ENCODE assay signal across 18 cellular contexts in the genomic region with DNA sequence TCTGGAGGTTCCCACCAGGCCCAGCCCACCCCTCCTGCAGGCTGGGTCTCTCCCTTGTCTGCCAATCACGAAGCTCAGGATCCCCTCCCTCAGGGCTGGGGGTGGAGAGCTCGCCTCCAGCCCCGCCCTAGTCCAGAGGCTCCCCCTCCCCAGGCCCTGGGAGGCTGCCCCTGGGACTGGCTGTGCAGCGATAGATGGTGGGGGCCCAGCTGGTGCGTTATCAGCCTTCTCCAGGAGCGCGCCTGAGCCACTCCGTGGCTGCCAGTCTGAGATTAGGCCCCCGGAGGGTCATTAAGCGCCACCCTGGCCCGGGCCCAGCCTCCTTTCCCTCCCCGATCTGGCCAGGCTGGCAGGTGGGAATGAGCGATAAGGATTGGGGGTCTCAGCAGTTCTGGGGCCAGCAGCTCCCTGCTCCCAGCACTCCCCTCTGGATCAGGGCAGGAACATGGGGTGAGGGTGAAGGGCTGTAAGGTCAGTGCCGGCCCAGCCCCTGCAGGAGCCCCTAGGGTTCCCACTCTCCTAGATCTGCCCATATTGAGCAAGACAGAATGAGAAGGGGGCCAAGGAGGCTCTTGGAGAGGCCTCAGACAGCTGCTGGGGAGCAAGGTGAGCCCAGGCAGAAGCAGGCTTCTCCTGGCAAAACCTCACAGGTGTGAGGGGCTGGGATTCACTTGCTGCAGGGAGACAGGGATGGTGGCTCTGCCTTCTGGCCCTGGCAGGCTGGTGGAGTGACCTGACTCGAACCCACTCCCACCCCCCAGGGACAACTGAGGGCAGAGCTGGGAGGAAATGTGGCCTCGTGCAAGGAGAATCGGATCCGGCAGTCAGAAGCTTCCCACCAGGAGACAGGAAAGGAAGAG. TPM values are rescaled to one million over a fixed set of nuclear protein-coding genes. Genes with fewer than 3 reads are reported as not detected.
A peak's percentile ranks its signal among the peaks of the same experiment; 100 is the strongest.
DNase-seq lines count a peak whose midpoint lies in the region; ATAC-seq, FAIRE-seq and TF ChIP-seq lines count a peak whose summit lies in the region.
"Had no signal": no experiment of that assay in that cellular context is flagged by ENCODE, and none has a peak within 500 bp of the region (broad histone marks: within the 10 kb centered on the region; RNA-seq: fewer than 3 reads in every experiment).

No MANE protein-coding gene starts in this region.

- H3K4me2 ChIP-seq in K562 (ENCODE audit: insufficient read depth, low read length) = peak overlapping the region; percentile 86

- no peak for TF ChIP-seq POLR2A in K562 (conservative IDR thresholded peaks at IDR 0.05)

- no TSS peak for BruUV-seq in K562 (replicated peaks; lab: Mats Ljungman, UMichigan)

- intact Hi-C loops in cardiac septum (cut with DNase I) (no loop called here), heart right ventricle (cut with DNase I) (loop anchor here in 6 of 10 donors (5.0 to 10.0 kb wide), 6 partner anchors 233 to 543 kb away; partner anchors contain the start of gene FOXE3 (in 1 of the 6)), K562 (cut with micrococcal nuclease) (loop anchor here (1.0 to 5.0 kb wide), 5 partner anchors 13 to 255 kb away; partner anchors contain the start of genes CMPK1 and STIL)

- in situ Hi-C loops in K562 (cut with MboI) = loop anchor here (10.0 kb wide), 1 partner anchor 523 kb away; no protein-coding TSS in a partner anchor

- H3K4me1 ChIP-seq in heart right ventricle (peaks cover 3 to 18% (median 13%) of the 10 kb centered on the region in 9 donors), K562 (replicated peaks in 1 of 2; ENCODE audit: control insufficient read depth in 2 of 2, insufficient read depth in 2 of 2, low read length in 2 of 2) (peaks cover 46 to 62% of the 10 kb centered on the region in 2 experiments)

- peak overlapping the region; percentile 76 to 84 for H3K9ac ChIP-seq in K562 (ENCODE audit: insufficient read depth in 1 of 2, low read depth in 2 of 2, low read length in 2 of 2)

- CTCF ChIA-PET in K562 (lab: Yijun Ruan, JAX; ENCODE audit: low intra/inter-chr PET ratio) = interaction anchor here (3.2 to 3.8 kb wide), 2 partner anchors 81 to 242 kb away, joined by 23 to 28 read pairs; no protein-coding TSS in a partner anchor

- peak; percentile 94 for FAIRE-seq in K562 (lab: Jason Lieb, UNC)
- FAIRE-seq: GM19239, urothelium cell line had no signal

- ATAC-seq in heart right ventricle (no peak), K562 (peak; percentile 86), HG03039 (IDR thresholded peaks at IDR 0.05; ENCODE audit: unreplicated experiment) (no peak), GM18498 (IDR thresholded peaks at IDR 0.05; ENCODE audit: unreplicated experiment) (no peak)
- ATAC-seq: psoas muscle had no signal

- peak; percentile 14 to 28; a peak in 2 of 4 replicates for TF ChIP-seq RAD21 in K562 (CRISPR knock-in tag; conservative IDR thresholded peaks at IDR 0.05 in 1 of 2, IDR thresholded peaks at IDR 0.05 in 1 of 2)

- peak; percentile 65 for DNase-seq in cardiac septum (ENCODE audit: low spot score)
- no peak for DNase-seq in heart right ventricle
- peak; percentile 99 to 100 (median 99) for DNase-seq in K562 (ENCODE audit: extremely low read depth in 1 of 4, low spot score in 3 of 4)
- DNase-seq in kidney tubule cell (ENCODE audit: low spot score) = peak; percentile 23
- no peak for DNase-seq in GDM1 (lab: John Stamatoyannopoulos, UW)
- DNase-seq in NCI-H748 (lab: John Stamatoyannopoulos, UW; ENCODE audit: unreplicated experiment) = no peak
- DNase-seq: activated naive CD4-positive, alpha-beta T cell treated with Interleukin-2 at 50 U/mL for 16 hours; hypothalamus; naive B cell; NCI-H187 treated with DMSO at 0.1 percent for 48 hours; NCI-H526 treated with DMSO at 0.1 percent for 48 hours; psoas muscle; SW 1271 had no signal

- no peak for TF ChIP-seq CTCF in heart right ventricle (IDR thresholded peaks at IDR 0.05)
- peak in 1 of 3 experiments; percentile 16; a peak in 1 of 6 replicates for TF ChIP-seq CTCF in K562 (IDR thresholded peaks at IDR 0.05 in 2 of 3, conservative IDR thresholded peaks at IDR 0.05 in 1 of 3; ENCODE audit: insufficient read depth in 2 of 3, low read depth in 1 of 3, low read length in 3 of 3)

- no peaks in the 10 kb centered on the region for H3K9me3 ChIP-seq in heart right ventricle
- H3K9me3 ChIP-seq in K562 (replicated peaks; ENCODE audit: control insufficient read depth, insufficient read depth, low read depth, low read length) = no peaks in the 10 kb centered on the region
- H3K9me3 ChIP-seq: psoas muscle had no signal

- WGBS in heart right ventricle, 2 donors = 37 to 44% methylated on average over 18 of the region's 18 CpGs
- WGBS in K562 (ENCODE audit: insufficient coverage, low coverage, missing lambda C conversion rate) = under 1% methylated on average over 18 of the region's 18 CpGs

- peaks cover 0 to 34% (median 13%) of the 10 kb centered on the region in 7 donors for H3K27me3 ChIP-seq in heart right ventricle
- H3K27me3 ChIP-seq in K562 (ENCODE audit: control insufficient read depth in 2 of 2, insufficient read depth in 2 of 2, low read length in 2 of 2) = no peaks in the 10 kb centered on the region

- H2AFZ ChIP-seq in K562 (ENCODE audit: low read depth, low read length) = peak overlapping the region; percentile 50

- TF ChIP-seq EP300 in K562 (IDR thresholded peaks at IDR 0.05; ENCODE audit: low read length) = peak; percentile 100

- H3K36me3 ChIP-seq in heart right ventricle (no peaks in the 10 kb centered on the region), K562 (ENCODE audit: control insufficient read depth, insufficient read depth, low read length) (no peaks in the 10 kb centered on the region)

- H4K20me1 ChIP-seq in K562 (replicated peaks; ENCODE audit: control insufficient read depth, insufficient read depth, low read length) = no peaks in the 10 kb centered on the region

- H3K27ac ChIP-seq in heart right ventricle (no peak overlapping the region), K562 (ENCODE audit: extremely low read depth, low read depth, low read length) (peak overlapping the region; percentile 91)
- H3K27ac ChIP-seq: psoas muscle had no signal

- H3K9me1 ChIP-seq in K562 (ENCODE audit: control insufficient read depth, insufficient read depth, low read length) = no peaks in the 10 kb centered on the region

- H3K4me3 ChIP-seq in heart right ventricle = no peak overlapping the region
- peak overlapping the region; percentile 6; the same call in 1 of the 2 replicates for H3K4me3 ChIP-seq in K562
- H3K4me3 ChIP-seq: psoas muscle had no signal

- POLR2A ChIA-PET in K562 (lab: Yijun Ruan, JAX) = interaction anchor here (0.6 to 7.1 kb wide), 21 partner anchors 9 to 878 kb away, joined by 3 to 65 read pairs (median 3); partner anchors contain the start of genes PDZK1IP1 and STIL

- H3K79me2 ChIP-seq in K562 (ENCODE audit: control insufficient read depth, insufficient read depth, low read length) = peaks cover 8% of the 10 kb centered on the region; the same call in 2 of the 3 replicates

RNA-seq across cellular contexts. Expression of gene PDZK1IP1, which starts 8.5 kb away (rescaled TPM):
- total RNA-seq in cardiac septum (not detected), heart right ventricle (under 1 TPM in 2 of 10 donors, not detected in 8; 0.44 to 0.78 TPM), K562 (2014; rRNA removed) (0.33 and 0.59 TPM in 2 replicates), K562 (2014; rRNA removed; fragmentation: Illumina TruSeq; extraction: Trizol) (not detected in 2 replicates), K562 (2015; rRNA removed; fragmentation: Illumina TruSeq; extraction: Trizol) (not detected in 2 replicates), K562 (2021) (0.33 and 0.49 TPM in 2 replicates)
- polyA plus RNA-seq in heart right ventricle (under 1 TPM; 0.23 to 0.51 TPM), K562 (2011; rRNA removed) (0.17 and 0.64 TPM in 2 replicates), K562 (2014; fragmentation: Illumina TruSeq; extraction: Trizol) (0.32 and 0.68 TPM in 2 replicates), K562 (2014; fragmentation: Nextera tagmentation; extraction: Ambion mirVana) (under 1 TPM; 0.45 to 0.55 TPM), K562 (2014; rRNA removed) (0.32 and 0.53 TPM in 2 replicates)
- total RNA-seq in K562 (2011; cell fraction: chromatin; rRNA removed; ENCODE audit: low replicate concordance) = 0.74 and 1.0 TPM in 2 replicates
- 0.92 and 1.2 TPM in 2 replicates for total RNA-seq in K562 (2011; cell fraction: nucleolus; rRNA removed)
- total RNA-seq in K562 (2011; cell fraction: nucleoplasm; rRNA removed) = 1.1 and 1.2 TPM in 2 replicates
- 0.68 and 1.0 TPM in 2 replicates for polyA plus RNA-seq in K562 (2011; cell fraction: cytosol; rRNA removed)
- polyA plus RNA-seq in K562 (2011; cell fraction: nucleus; rRNA removed) = 0.73 and 1.3 TPM in 2 replicates
- 0.48 and 0.66 TPM in 2 replicates for polyA plus RNA-seq in K562 (2012)
- not detected in 2 replicates for polyA minus RNA-seq in K562 (2011; rRNA and poly(A)+ RNA removed)
- not detected in 2 replicates for polyA minus RNA-seq in K562 (2011; cell fraction: cytosol; rRNA and poly(A)+ RNA removed)
- not detected in 2 replicates for polyA minus RNA-seq in K562 (2011; cell fraction: nucleus; rRNA and poly(A)+ RNA removed)
- total RNA-seq: LHCN-M2 had no signal

RNA-seq across cellular contexts. Expression of gene CYP4A22, which starts 44.1 kb away (rescaled TPM):
- not detected for total RNA-seq in cardiac septum
- not detected for total RNA-seq in heart right ventricle
- polyA plus RNA-seq in heart right ventricle = not detected
- total RNA-seq in K562 (2011; cell fraction: chromatin; rRNA removed; ENCODE audit: low replicate concordance) = not detected in 2 replicates
- not detected in 2 replicates for total RNA-seq in K562 (2011; cell fraction: nucleolus; rRNA removed)
- total RNA-seq in K562 (2011; cell fraction: nucleoplasm; rRNA removed) = not detected in 2 replicates
- not detected in 2 replicates for total RNA-seq in K562 (2014; rRNA removed)
- not detected in 2 replicates for total RNA-seq in K562 (2014; rRNA removed; fragmentation: Illumina TruSeq; extraction: Trizol)
- not detected in 2 replicates for total RNA-seq in K562 (2015; rRNA removed; fragmentation: Illumina TruSeq; extraction: Trizol)
- 0.07 TPM in 1 of 2 replicates, not detected in the other for total RNA-seq in K562 (2021)
- polyA plus RNA-seq in K562 (2011; rRNA removed) = not detected in 2 replicates
- polyA plus RNA-seq in K562 (2011; cell fraction: cytosol; rRNA removed) = not detected in 2 replicates
- polyA plus RNA-seq in K562 (2011; cell fraction: nucleus; rRNA removed) = not detected in 2 replicates
- 0.04 TPM in 1 of 2 replicates, not detected in the other for polyA plus RNA-seq in K562 (2012)
- polyA plus RNA-seq in K562 (2014; fragmentation: Illumina TruSeq; extraction: Trizol) = not detected in 2 replicates
- polyA plus RNA-seq in K562 (2014; fragmentation: Nextera tagmentation; extraction: Ambion mirVana) = not detected
- not detected in 2 replicates for polyA plus RNA-seq in K562 (2014; rRNA removed)
- not detected in 2 replicates for polyA minus RNA-seq in K562 (2011; rRNA and poly(A)+ RNA removed)
- not detected in 2 replicates for polyA minus RNA-seq in K562 (2011; cell fraction: cytosol; rRNA and poly(A)+ RNA removed)
- not detected in 2 replicates for polyA minus RNA-seq in K562 (2011; cell fraction: nucleus; rRNA and poly(A)+ RNA removed)
- total RNA-seq: LHCN-M2, psoas muscle had no signal

RNA-seq across cellular contexts. Expression of gene TAL1, which starts 50.7 kb away (rescaled TPM):
- total RNA-seq in cardiac septum (1.9 TPM), heart right ventricle (1 to 10 TPM; 1.8 to 5.0 (median 4.0) TPM), K562 (2014; rRNA removed) (59.7 and 103 TPM in 2 replicates), K562 (2014; rRNA removed; fragmentation: Illumina TruSeq; extraction: Trizol) (67.6 and 79.8 TPM in 2 replicates), K562 (2015; rRNA removed; fragmentation: Illumina TruSeq; extraction: Trizol) (63.5 and 68.1 TPM in 2 replicates), K562 (2021) (76.5 and 81.3 TPM in 2 replicates)
- polyA plus RNA-seq in heart right ventricle (1 to 10 TPM; 2.4 to 7.4 TPM), K562 (2011; rRNA removed) (51.1 and 53.3 TPM in 2 replicates), K562 (2014; fragmentation: Illumina TruSeq; extraction: Trizol) (72.3 and 106 TPM in 2 replicates), K562 (2014; fragmentation: Nextera tagmentation; extraction: Ambion mirVana) (10 to 100 TPM; 18.5 to 22.9 TPM), K562 (2014; rRNA removed) (42.7 and 49.5 TPM in 2 replicates)
- total RNA-seq in K562 (2011; cell fraction: chromatin; rRNA removed; ENCODE audit: low replicate concordance) = 80.8 and 102 TPM in 2 replicates
- 96.7 and 104 TPM in 2 replicates for total RNA-seq in K562 (2011; cell fraction: nucleolus; rRNA removed)
- 105 and 124 TPM in 2 replicates for total RNA-seq in K562 (2011; cell fraction: nucleoplasm; rRNA removed)
- polyA plus RNA-seq in K562 (2011; cell fraction: cytosol; rRNA removed) = 34.3 and 44.4 TPM in 2 replicates
- 78.7 and 92.4 TPM in 2 replicates for polyA plus RNA-seq in K562 (2011; cell fraction: nucleus; rRNA removed)
- 53.0 and 55.6 TPM in 2 replicates for polyA plus RNA-seq in K562 (2012)
- 55.7 and 60.3 TPM in 2 replicates for polyA minus RNA-seq in K562 (2011; rRNA and poly(A)+ RNA removed)
- 37.3 and 64.4 TPM in 2 replicates for polyA minus RNA-seq in K562 (2011; cell fraction: cytosol; rRNA and poly(A)+ RNA removed)
- polyA minus RNA-seq in K562 (2011; cell fraction: nucleus; rRNA and poly(A)+ RNA removed) = 55.6 and 91.2 TPM in 2 replicates
- total RNA-seq: LHCN-M2 had no signal

Comparison
In these comparisons a context has a peak if more than half of its experiments do, and no peak if none do; other contexts are left out.
1. DNase-seq: peak in cardiac septum (single experiment), K562 (4 of 4) and kidney tubule cell (single experiment); none in heart right ventricle (0 of 2), GDM1 (single experiment) and NCI-H748 (single experiment).
2. RNA of gene TAL1, which starts 50.7 kb away (total RNA-seq): 59.7 to 124 TPM in K562; 1.8 to 5.0 TPM in heart right ventricle and 1.9 TPM in cardiac septum (single experiment); every median in the first group is over 10 times any median in the second.